ENCODE assay signal across 20 cellular contexts in the genomic region with DNA sequence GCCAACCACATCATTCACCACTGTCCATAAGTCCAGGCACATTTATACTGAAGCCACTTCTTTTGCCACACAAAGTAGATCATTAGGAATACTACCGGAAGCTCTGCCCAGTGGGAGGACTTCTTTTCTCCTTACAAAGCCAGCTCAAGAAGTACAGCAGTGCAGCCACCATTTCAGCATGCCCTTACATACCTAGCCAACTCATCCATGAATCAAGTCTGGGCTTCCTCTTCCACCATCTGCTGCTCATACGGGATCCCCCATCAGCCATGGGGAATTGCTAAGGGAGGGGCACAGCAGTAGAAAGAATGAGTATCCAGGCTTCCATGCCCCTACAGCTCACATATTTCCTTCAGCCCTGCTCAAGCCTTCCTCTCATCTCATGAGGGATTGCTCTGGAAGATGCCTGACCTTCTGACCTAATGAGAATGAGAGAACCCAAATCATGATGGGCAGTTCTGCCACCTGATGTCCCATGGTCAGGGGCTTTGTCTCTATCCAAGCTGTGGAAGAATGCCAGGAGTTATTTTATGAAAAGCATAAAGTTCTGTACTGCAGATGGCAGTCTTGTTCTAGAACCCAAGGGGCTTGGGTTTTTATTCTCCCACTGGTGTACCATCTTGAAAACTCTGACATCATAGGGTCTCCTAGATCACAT. TPM values are rescaled to one million over a fixed set of nuclear protein-coding genes. Genes with fewer than 3 reads are reported as not detected.
DNase-seq lines count a peak whose midpoint lies in the region; ATAC-seq and TF ChIP-seq lines count a peak whose summit lies in the region.
"Had no signal": no experiment of that assay in that cellular context is flagged by ENCODE, and none has a peak within 500 bp of the region (broad histone marks: within the 10 kb centered on the region; RNA-seq: fewer than 3 reads in every experiment).

No MANE protein-coding gene starts in this region.

- peaks cover 10% of the 10 kb centered on the region for H3K9me3 Mint-ChIP-seq in WTC11

- peaks cover 0 to 4% of the 10 kb centered on the region in 2 experiments; a peak in 1 of 4 replicates for H3K36me3 ChIP-seq in HCT116 (ENCODE audit: control insufficient read depth in 1 of 2, insufficient read depth in 2 of 2, low read length in 2 of 2)

- H3K9ac ChIP-seq in HCT116 (ENCODE audit: low read length) = no peak overlapping the region

- peaks cover 39% of the 10 kb centered on the region for H3K36me3 Mint-ChIP-seq in WTC11

- peak; percentile 41 for DNase-seq in ELR (ENCODE audit: low read depth)
- DNase-seq in HCT116 (ENCODE audit: low read depth, low spot score) = no peak
- DNase-seq in WTC11 (ENCODE audit: low spot score) = no peak
- peak; percentile 51 for DNase-seq in fibroblast of mammary gland (ENCODE audit: low read depth)
- DNase-seq in EL = no peak
- DNase-seq in effector CD8-positive, alpha-beta T cell (lab: John Stamatoyannopoulos, UW) = no peak
- no peak for DNase-seq in central memory CD4-positive, alpha-beta T cell
- DNase-seq: AML-193, Caco-2, DMS79, GDM1, KBM-7, NCI-H1048, NCI-H446 treated with DMSO at 0.1 percent for 48 hours, NCI-H748 treated with DMSO at 0.1 percent for 48 hours, Peyer's patch, SHP77 treated with DMSO at 0.1 percent for 48 hours had no signal

- no peak overlapping the region for H3K4me2 ChIP-seq in HCT116 (ENCODE audit: low read length)

- peak; percentile 1; the same call in 1 of the 2 replicates for TF ChIP-seq RAD21 in HCT116 (IDR thresholded peaks at IDR 0.05; ENCODE audit: low read depth)

- H3K4me3 ChIP-seq in HCT116 (replicated peaks in 1 of 2; ENCODE audit: low read depth in 1 of 2, low read length in 2 of 2) = no peak overlapping the region
- H3K4me3 ChIP-seq in fibroblast of mammary gland (ENCODE audit: control insufficient read depth, low read depth, low read length) = no peak overlapping the region
- H3K4me3 ChIP-seq: Peyer's patch had no signal

- H3K27ac ChIP-seq in HCT116 (ENCODE audit: low read depth, low read length) = no peak overlapping the region
- H3K27ac ChIP-seq: Peyer's patch had no signal

- no peak overlapping the region for H3K4me3 Mint-ChIP-seq in WTC11

- H3K4me1 Mint-ChIP-seq in WTC11 = peaks cover 70% of the 10 kb centered on the region

- RAD21 ChIA-PET in HCT116 (lab: Charles Lee; ENCODE audit: low non-redundant PET in 1 of 2, low total read pairs in 2 of 2, uncharacterized antibody in 2 of 2, unreplicated experiment in 2 of 2) = no interaction called here

- intact Hi-C loops in HCT116 (cut with micrococcal nuclease) = no loop called here

- H3K27me3 ChIP-seq in HCT116 (ENCODE audit: insufficient read depth, low read length) = no peaks in the 10 kb centered on the region
- H3K27me3 ChIP-seq: Peyer's patch had no signal

- no peaks in the 10 kb centered on the region for H3K9me2 ChIP-seq in HCT116 (ENCODE audit: insufficient read depth)

- no peaks in the 10 kb centered on the region for H3K27me3 Mint-ChIP-seq in WTC11 (ENCODE audit: low read depth)

- H4K20me1 ChIP-seq in HCT116 (ENCODE audit: insufficient read depth) = no peaks in the 10 kb centered on the region

- no peaks in the 10 kb centered on the region for H3K9me3 ChIP-seq in HCT116 (ENCODE audit: control insufficient read depth in 1 of 2, insufficient read depth in 1 of 2, low read depth in 1 of 2, low read length in 2 of 2)
- H3K9me3 ChIP-seq: Caco-2, Peyer's patch had no signal

- no peak for TF ChIP-seq POLR2A in HCT116 (IDR thresholded peaks at IDR 0.05; ENCODE audit: borderline replicate concordance, extremely low read depth, insufficient read depth, insufficient read length)

- CTCF ChIA-PET in HCT116 (lab: Charles Lee) = interaction anchor here (1.7 kb wide), 1 partner anchor 10 kb away, joined by 6 read pairs; no protein-coding TSS in a partner anchor
- CTCF ChIA-PET in WTC11 (lab: Charles Lee) = interaction anchor here (1.2 to 4.1 kb wide), 3 partner anchors 10 to 155 kb away, joined by 3 to 29 read pairs (median 8); no protein-coding TSS in a partner anchor

- no TSS peak for BruUV-seq in HCT116 (replicated peaks; lab: Mats Ljungman, UMichigan)

- TF ChIP-seq CTCF in HCT116 (IDR thresholded peaks at IDR 0.05 in 2 of 3, conservative IDR thresholded peaks at IDR 0.05 in 1 of 3; ENCODE audit: borderline replicate concordance in 1 of 3, insufficient read depth in 1 of 3, low read depth in 2 of 3, low read length in 2 of 3) = no peak
- TF ChIP-seq CTCF in WTC11 (IDR thresholded peaks at IDR 0.05) = no peak
- no peak for TF ChIP-seq CTCF in fibroblast of mammary gland (conservative IDR thresholded peaks at IDR 0.05; ENCODE audit: control insufficient read depth, insufficient read depth, low read depth, low read length)

- ATAC-seq in HCT116 (no peak), WTC11 (no peak), HG02642 (IDR thresholded peaks at IDR 0.05; ENCODE audit: poor library complexity, unreplicated experiment) (no peak)

- peaks cover 39 to 64% of the 10 kb centered on the region in 2 experiments for H3K4me1 ChIP-seq in HCT116 (ENCODE audit: control insufficient read depth in 1 of 2, insufficient read depth in 2 of 2, low read length in 2 of 2)
- H3K4me1 ChIP-seq: Caco-2, Peyer's patch had no signal

- H3K79me2 ChIP-seq in HCT116 (ENCODE audit: insufficient read depth, low read length) = no peaks in the 10 kb centered on the region

- POLR2A ChIA-PET in HCT116 (lab: Charles Lee) = no interaction called here
- POLR2A ChIA-PET in WTC11 (lab: Charles Lee) = no interaction called here

- no peak overlapping the region for H2AFZ ChIP-seq in HCT116 (ENCODE audit: low read depth, low read length, poor library complexity, severe bottlenecking)

- peak overlapping the region; percentile 67 for H3K27ac Mint-ChIP-seq in WTC11

TF ChIP-seq in HCT116, 20 proteins besides CTCF, POLR2A, EP300 and RAD21:
- no peak for TF ChIP-seq EZH2 (IDR thresholded peaks at IDR 0.05)
- no peak for TF ChIP-seq SRF (IDR thresholded peaks at IDR 0.05; ENCODE audit: low read depth)
- TF ChIP-seq, protein P1, sequence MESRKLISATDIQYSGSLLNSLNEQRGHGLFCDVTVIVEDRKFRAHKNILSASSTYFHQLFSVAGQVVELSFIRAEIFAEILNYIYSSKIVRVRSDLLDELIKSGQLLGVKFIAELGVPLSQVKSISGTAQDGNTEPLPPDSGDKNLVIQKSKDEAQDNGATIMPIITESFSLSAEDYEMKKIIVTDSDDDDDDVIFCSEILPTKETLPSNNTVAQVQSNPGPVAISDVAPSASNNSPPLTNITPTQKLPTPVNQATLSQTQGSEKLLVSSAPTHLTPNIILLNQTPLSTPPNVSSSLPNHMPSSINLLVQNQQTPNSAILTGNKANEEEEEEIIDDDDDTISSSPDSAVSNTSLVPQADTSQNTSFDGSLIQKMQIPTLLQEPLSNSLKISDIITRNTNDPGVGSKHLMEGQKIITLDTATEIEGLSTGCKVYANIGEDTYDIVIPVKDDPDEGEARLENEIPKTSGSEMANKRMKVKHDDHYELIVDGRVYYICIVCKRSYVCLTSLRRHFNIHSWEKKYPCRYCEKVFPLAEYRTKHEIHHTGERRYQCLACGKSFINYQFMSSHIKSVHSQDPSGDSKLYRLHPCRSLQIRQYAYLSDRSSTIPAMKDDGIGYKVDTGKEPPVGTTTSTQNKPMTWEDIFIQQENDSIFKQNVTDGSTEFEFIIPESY (IDR thresholded peaks at IDR 0.05; ENCODE audit: extremely low read depth, insufficient replicate concordance, low read length) = no peak
- TF ChIP-seq CEBPB (IDR thresholded peaks at IDR 0.05; ENCODE audit: low read depth) = no peak
- no peak for TF ChIP-seq MAX (IDR thresholded peaks at IDR 0.05)
- TF ChIP-seq ELF1 (IDR thresholded peaks at IDR 0.05; ENCODE audit: borderline replicate concordance, low read depth) = no peak
- TF ChIP-seq CBX3 (IDR thresholded peaks at IDR 0.05; ENCODE audit: low read depth) = no peak
TF ChIP-seq in HCT116: peak in this region for 0.

TF ChIP-seq in WTC11, 78 proteins besides CTCF, POLR2A, EP300 and RAD21 (continues in another document):
- TF ChIP-seq KAT7 (CRISPR knock-in tag; IDR thresholded peaks at IDR 0.05; ENCODE audit: borderline replicate concordance) (no peak), ZNF671 (CRISPR knock-in tag; IDR thresholded peaks at IDR 0.05) (no peak), ZNF423 (CRISPR knock-in tag; IDR thresholded peaks at IDR 0.05) (no peak), FOXK1 (CRISPR knock-in tag; IDR thresholded peaks at IDR 0.05) (no peak), ATF1 (CRISPR knock-in tag; IDR thresholded peaks at IDR 0.05) (no peak), NFYB (CRISPR knock-in tag; conservative IDR thresholded peaks at IDR 0.05; ENCODE audit: low read depth) (no peak)
- TF ChIP-seq, protein P2, sequence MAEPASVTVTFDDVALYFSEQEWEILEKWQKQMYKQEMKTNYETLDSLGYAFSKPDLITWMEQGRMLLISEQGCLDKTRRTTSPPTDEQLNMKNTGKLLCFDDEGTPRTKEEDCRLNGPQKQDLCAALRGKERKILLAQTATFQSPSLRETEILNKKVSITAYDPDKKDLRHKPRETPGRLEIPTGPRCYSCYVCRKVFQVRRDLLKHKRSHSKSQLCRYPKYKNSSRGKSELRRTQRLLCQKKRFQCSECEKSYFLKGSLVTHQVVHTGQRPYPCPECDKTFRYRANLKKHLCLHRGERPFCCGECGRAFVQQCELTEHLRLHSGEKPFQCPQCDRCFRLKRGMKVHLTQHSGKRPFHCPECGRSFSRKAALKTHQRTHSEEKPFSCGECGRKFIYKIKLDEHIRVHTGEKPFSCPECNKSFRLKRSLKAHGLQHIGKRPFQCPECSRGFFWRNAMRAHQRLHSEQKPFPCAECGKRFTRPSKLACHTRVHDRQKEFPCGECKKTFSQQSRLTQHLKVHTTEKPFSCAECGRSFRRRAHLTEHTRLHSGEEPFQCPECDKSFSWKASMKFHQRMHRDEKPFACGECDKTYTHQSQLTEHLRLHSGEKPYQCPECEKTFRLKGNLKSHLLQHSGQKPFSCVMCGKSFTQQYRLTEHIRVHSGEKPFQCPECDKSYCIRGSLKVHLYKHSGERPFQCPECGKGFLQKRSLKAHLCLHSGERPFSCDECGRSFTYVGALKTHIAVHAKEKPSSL (CRISPR knock-in tag; conservative IDR thresholded peaks at IDR 0.05) = no peak

RNA-seq across cellular contexts. Expression of gene ACSM6, which starts 39.5 kb away (rescaled TPM):
- not detected for total RNA-seq in HCT116 (2021; ENCODE audit: unreplicated experiment)
- polyA plus RNA-seq in HCT116 (2012) = not detected in 2 replicates
- 0.11 to 0.14 TPM in 2 of 3 replicates, not detected in the other for total RNA-seq in WTC11 (2021)
- total RNA-seq: A673, Caco-2, HT1080, Peyer's patch had no signal

RNA-seq across cellular contexts. Expression of gene PDLIM1, which starts 57.3 kb away (rescaled TPM):
- total RNA-seq in HCT116 (2021; ENCODE audit: unreplicated experiment) (67.4 TPM), WTC11 (2021) (223 to 226 TPM (median 226 TPM) in 3 replicates)
- 90.4 and 93.9 TPM in 2 replicates for polyA plus RNA-seq in HCT116 (2012)

Comparison
In these comparisons a context has a peak if more than half of its experiments do, and no peak if none do; other contexts are left out.
1. DNase-seq: peak in ELR (single experiment) and fibroblast of mammary gland (single experiment); none in HCT116 (single experiment), WTC11 (single experiment), EL (single experiment), effector CD8-positive, alpha-beta T cell (single experiment) and central memory CD4-positive, alpha-beta T cell (single experiment).